In the genomic region with DNA sequence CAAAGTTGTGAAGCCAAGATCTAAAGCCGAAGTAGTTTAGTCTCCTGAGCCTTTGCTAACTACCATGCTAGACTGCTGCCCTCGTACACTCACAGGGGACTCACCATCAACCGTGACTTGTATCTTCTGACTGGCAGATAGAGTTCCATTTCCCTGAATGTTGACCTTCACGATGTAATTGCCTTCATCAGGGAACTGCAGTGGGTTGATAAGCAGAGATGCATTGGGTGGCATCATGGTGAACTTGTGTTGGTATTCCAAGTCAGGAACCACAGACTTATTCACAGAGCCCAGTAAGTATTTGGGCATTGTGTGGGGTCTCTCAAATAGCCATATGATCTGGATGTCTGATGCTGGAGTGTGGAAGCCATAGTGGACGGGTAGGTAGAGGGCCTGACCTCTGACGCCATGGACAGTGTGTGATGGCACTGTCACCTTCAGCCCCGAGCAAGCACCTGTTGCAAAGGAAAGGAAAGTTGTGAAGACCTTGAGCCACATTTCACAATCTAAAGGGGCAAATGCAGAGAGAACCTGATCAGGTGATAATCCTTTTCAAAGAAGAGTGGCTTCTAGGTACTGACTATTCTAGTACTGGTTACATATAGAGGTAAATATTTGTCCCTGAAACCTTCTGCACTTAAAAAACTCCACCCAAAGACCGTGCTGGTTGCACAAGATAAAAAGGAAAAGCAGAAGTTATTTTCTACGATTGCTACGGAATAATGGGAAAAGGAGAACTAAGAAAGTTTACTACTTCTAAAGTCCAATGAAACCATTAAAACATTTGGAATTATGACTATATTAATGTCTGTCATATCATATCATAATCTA, we compare ENCODE assay signal across 1 cellular context.
TF ChIP-seq lines count a peak whose summit lies in the region.

No MANE protein-coding gene starts in this region.

TF ChIP-seq in K562, 482 proteins besides CTCF, POLR2A, EP300 and RAD21 (continued from another document and continues in another):
- TF ChIP-seq, protein P1, sequence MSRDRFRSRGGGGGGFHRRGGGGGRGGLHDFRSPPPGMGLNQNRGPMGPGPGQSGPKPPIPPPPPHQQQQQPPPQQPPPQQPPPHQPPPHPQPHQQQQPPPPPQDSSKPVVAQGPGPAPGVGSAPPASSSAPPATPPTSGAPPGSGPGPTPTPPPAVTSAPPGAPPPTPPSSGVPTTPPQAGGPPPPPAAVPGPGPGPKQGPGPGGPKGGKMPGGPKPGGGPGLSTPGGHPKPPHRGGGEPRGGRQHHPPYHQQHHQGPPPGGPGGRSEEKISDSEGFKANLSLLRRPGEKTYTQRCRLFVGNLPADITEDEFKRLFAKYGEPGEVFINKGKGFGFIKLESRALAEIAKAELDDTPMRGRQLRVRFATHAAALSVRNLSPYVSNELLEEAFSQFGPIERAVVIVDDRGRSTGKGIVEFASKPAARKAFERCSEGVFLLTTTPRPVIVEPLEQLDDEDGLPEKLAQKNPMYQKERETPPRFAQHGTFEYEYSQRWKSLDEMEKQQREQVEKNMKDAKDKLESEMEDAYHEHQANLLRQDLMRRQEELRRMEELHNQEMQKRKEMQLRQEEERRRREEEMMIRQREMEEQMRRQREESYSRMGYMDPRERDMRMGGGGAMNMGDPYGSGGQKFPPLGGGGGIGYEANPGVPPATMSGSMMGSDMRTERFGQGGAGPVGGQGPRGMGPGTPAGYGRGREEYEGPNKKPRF (IDR thresholded peaks at IDR 0.05; ENCODE audit: low read depth, low read length) = no peak
- TF ChIP-seq HDAC1 (IDR thresholded peaks at IDR 0.05) (no peak), MEF2A (IDR thresholded peaks at IDR 0.05; ENCODE audit: control insufficient read depth, low read depth, low read length) (peak; percentile 52; the same call in 1 of the 2 replicates), ERF (CRISPR knock-in tag; IDR thresholded peaks at IDR 0.05) (no peak), ZNF717 (CRISPR knock-in tag; IDR thresholded peaks at IDR 0.05) (no peak), ZFP1 (CRISPR knock-in tag; IDR thresholded peaks at IDR 0.05) (no peak), TEAD4 (IDR thresholded peaks at IDR 0.05; ENCODE audit: low read length) (peak; percentile 85), TEAD4 (CRISPR knock-in tag; IDR thresholded peaks at IDR 0.05; ENCODE audit: borderline replicate concordance) (no peak), HDAC6 (IDR thresholded peaks at IDR 0.05; ENCODE audit: low read depth, low read length) (no peak), CHD2 (IDR thresholded peaks at IDR 0.05; ENCODE audit: low read depth, low read length) (no peak), KDM1A (IDR thresholded peaks at IDR 0.05) (no peak), ZNF778 (CRISPR knock-in tag; IDR thresholded peaks at IDR 0.05) (no peak), DMBX1 (CRISPR knock-in tag; IDR thresholded peaks at IDR 0.05; ENCODE audit: borderline replicate concordance) (no peak), SUPT5H (IDR thresholded peaks at IDR 0.05) (no peak), HNRNPL (IDR thresholded peaks at IDR 0.05; ENCODE audit: low read depth, low read length) (no peak), YY1 (IDR thresholded peaks at IDR 0.05; ENCODE audit: borderline replicate concordance in 1 of 3, control insufficient read depth in 1 of 3, extremely low read depth in 1 of 3, insufficient read depth in 3 of 3, insufficient read length in 1 of 3, insufficient replicate concordance in 2 of 3, low read depth in 1 of 3, low read length in 2 of 3) (no peak), CHCHD3 (CRISPR knock-in tag; IDR thresholded peaks at IDR 0.05) (no peak), ZBTB8A (IDR thresholded peaks at IDR 0.05; ENCODE audit: partially characterized antibody) (no peak), ZNF445 (CRISPR knock-in tag; IDR thresholded peaks at IDR 0.05; ENCODE audit: low read depth) (no peak), IFI16 (CRISPR knock-in tag; IDR thresholded peaks at IDR 0.05) (no peak), SMAD2 (IDR thresholded peaks at IDR 0.05; ENCODE audit: low read depth, low read length) (no peak), CC2D1A (IDR thresholded peaks at IDR 0.05) (no peak), SOX6 (IDR thresholded peaks at IDR 0.05) (peak; percentile 51; the same call in 1 of the 2 replicates), ZNF77 (CRISPR knock-in tag; IDR thresholded peaks at IDR 0.05) (no peak), CBFB (CRISPR knock-in tag; IDR thresholded peaks at IDR 0.05) (no peak), CBX2 (IDR thresholded peaks at IDR 0.05; ENCODE audit: insufficient read depth, low read length, poor library complexity, severe bottlenecking) (no peak), ZBTB17 (CRISPR knock-in tag; IDR thresholded peaks at IDR 0.05) (no peak), ARNT (IDR thresholded peaks at IDR 0.05) (no peak), LCOR (CRISPR knock-in tag; IDR thresholded peaks at IDR 0.05) (0 out of 2 replicates have a peak, but pooled peaks have one; percentile 65), KDM4B (IDR thresholded peaks at IDR 0.05; ENCODE audit: borderline replicate concordance in 2 of 2, low read depth in 1 of 2) (no peak), FOXM1 (IDR thresholded peaks at IDR 0.05; ENCODE audit: low read depth) (no peak), FOXM1 (CRISPR knock-in tag; IDR thresholded peaks at IDR 0.05; ENCODE audit: low read depth) (no peak), TBL1XR1 (IDR thresholded peaks at IDR 0.05; ENCODE audit: low read length in 2 of 2) (peak in 1 of 2 experiments; percentile 48; a peak in 1 of 4 replicates), NFATC3 (IDR thresholded peaks at IDR 0.05) (no peak), ZNF324 (CRISPR knock-in tag; IDR thresholded peaks at IDR 0.05) (no peak)
- TF ChIP-seq, protein P2, sequence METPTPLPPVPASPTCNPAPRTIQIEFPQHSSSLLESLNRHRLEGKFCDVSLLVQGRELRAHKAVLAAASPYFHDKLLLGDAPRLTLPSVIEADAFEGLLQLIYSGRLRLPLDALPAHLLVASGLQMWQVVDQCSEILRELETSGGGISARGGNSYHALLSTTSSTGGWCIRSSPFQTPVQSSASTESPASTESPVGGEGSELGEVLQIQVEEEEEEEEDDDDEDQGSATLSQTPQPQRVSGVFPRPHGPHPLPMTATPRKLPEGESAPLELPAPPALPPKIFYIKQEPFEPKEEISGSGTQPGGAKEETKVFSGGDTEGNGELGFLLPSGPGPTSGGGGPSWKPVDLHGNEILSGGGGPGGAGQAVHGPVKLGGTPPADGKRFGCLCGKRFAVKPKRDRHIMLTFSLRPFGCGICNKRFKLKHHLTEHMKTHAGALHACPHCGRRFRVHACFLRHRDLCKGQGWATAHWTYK (CRISPR knock-in tag; IDR thresholded peaks at IDR 0.05) = no peak
- TF ChIP-seq, protein P3, sequence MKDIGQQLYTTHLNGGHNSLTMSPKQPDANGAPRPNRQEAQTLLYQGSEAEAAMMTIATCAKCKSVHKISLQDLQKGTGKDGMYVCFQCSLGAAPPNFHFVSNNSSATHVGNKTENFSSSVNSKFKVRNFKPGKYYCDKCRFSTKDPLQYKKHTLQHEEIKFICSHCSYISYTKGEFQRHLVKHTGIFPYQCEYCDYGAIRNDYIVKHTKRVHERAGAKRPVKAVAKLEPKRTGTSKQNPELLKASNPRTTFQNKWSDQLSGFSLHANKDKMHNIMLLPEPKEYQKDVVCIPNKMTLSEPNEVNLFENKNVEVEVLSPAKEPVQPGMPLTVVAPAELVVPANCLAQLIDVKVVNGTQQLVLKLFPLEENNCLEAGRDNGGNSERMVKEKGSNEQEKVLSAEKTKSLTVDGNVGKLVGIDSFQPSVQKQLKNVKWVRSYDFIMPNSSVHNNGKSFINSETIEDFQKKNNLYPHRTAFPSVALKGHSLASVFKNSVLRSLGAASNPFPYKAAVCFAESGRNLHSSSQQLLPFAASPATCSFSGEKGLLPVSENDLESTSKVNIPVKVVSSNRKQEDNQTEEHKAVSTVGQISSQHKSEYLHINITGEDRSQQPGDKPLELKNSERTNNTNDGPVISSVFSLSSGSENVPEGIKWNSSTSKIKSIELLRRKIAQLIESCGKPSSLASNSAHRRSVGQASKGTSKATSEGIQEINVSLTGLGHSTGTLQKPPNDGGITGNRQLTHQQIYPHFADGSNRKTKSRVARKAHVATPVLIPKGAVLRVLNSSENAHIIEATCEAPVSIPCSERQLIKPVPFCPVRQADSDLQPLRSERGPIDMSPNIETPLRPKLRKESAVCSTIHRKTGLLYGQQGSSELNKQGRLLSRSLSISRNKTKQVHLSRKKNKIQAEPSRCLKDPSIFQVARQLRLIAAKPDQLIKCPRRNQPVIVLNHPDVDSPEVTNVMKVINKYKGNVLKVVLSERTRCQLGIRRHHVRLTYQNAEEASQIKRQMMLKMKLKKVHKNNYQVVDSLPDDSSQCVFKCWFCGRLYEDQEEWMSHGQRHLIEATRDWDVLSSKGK (CRISPR knock-in tag; IDR thresholded peaks at IDR 0.05) = no peak
- TF ChIP-seq, protein P4, sequence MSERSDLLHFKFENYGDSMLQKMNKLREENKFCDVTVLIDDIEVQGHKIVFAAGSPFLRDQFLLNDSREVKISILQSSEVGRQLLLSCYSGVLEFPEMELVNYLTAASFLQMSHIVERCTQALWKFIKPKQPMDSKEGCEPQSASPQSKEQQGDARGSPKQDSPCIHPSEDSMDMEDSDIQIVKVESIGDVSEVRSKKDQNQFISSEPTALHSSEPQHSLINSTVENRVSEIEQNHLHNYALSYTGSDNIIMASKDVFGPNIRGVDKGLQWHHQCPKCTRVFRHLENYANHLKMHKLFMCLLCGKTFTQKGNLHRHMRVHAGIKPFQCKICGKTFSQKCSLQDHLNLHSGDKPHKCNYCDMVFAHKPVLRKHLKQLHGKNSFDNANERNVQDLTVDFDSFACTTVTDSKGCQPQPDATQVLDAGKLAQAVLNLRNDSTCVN (CRISPR knock-in tag; IDR thresholded peaks at IDR 0.05) = no peak
- TF ChIP-seq, protein P5, sequence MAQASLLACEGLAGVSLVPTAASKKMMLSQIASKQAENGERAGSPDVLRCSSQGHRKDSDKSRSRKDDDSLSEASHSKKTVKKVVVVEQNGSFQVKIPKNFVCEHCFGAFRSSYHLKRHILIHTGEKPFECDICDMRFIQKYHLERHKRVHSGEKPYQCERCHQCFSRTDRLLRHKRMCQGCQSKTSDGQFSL (CRISPR knock-in tag; IDR thresholded peaks at IDR 0.05) = no peak
- TF ChIP-seq, protein P5 (tag; IDR thresholded peaks at IDR 0.05) = no peak
- TF ChIP-seq, protein P6, sequence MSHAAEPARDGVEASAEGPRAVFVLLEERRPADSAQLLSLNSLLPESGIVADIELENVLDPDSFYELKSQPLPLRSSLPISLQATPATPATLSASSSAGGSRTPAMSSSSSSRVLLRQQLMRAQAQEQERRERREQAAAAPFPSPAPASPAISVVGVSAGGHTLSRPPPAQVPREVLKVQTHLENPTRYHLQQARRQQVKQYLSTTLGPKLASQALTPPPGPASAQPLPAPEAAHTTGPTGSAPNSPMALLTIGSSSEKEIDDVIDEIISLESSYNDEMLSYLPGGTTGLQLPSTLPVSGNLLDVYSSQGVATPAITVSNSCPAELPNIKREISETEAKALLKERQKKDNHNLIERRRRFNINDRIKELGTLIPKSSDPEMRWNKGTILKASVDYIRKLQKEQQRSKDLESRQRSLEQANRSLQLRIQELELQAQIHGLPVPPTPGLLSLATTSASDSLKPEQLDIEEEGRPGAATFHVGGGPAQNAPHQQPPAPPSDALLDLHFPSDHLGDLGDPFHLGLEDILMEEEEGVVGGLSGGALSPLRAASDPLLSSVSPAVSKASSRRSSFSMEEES (CRISPR knock-in tag; IDR thresholded peaks at IDR 0.05) = no peak
- TF ChIP-seq, protein P7, sequence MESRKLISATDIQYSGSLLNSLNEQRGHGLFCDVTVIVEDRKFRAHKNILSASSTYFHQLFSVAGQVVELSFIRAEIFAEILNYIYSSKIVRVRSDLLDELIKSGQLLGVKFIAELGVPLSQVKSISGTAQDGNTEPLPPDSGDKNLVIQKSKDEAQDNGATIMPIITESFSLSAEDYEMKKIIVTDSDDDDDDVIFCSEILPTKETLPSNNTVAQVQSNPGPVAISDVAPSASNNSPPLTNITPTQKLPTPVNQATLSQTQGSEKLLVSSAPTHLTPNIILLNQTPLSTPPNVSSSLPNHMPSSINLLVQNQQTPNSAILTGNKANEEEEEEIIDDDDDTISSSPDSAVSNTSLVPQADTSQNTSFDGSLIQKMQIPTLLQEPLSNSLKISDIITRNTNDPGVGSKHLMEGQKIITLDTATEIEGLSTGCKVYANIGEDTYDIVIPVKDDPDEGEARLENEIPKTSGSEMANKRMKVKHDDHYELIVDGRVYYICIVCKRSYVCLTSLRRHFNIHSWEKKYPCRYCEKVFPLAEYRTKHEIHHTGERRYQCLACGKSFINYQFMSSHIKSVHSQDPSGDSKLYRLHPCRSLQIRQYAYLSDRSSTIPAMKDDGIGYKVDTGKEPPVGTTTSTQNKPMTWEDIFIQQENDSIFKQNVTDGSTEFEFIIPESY (CRISPR knock-in tag; IDR thresholded peaks at IDR 0.05) = no peak
- TF ChIP-seq, protein P8, sequence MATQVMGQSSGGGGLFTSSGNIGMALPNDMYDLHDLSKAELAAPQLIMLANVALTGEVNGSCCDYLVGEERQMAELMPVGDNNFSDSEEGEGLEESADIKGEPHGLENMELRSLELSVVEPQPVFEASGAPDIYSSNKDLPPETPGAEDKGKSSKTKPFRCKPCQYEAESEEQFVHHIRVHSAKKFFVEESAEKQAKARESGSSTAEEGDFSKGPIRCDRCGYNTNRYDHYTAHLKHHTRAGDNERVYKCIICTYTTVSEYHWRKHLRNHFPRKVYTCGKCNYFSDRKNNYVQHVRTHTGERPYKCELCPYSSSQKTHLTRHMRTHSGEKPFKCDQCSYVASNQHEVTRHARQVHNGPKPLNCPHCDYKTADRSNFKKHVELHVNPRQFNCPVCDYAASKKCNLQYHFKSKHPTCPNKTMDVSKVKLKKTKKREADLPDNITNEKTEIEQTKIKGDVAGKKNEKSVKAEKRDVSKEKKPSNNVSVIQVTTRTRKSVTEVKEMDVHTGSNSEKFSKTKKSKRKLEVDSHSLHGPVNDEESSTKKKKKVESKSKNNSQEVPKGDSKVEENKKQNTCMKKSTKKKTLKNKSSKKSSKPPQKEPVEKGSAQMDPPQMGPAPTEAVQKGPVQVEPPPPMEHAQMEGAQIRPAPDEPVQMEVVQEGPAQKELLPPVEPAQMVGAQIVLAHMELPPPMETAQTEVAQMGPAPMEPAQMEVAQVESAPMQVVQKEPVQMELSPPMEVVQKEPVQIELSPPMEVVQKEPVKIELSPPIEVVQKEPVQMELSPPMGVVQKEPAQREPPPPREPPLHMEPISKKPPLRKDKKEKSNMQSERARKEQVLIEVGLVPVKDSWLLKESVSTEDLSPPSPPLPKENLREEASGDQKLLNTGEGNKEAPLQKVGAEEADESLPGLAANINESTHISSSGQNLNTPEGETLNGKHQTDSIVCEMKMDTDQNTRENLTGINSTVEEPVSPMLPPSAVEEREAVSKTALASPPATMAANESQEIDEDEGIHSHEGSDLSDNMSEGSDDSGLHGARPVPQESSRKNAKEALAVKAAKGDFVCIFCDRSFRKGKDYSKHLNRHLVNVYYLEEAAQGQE (CRISPR knock-in tag; IDR thresholded peaks at IDR 0.05; ENCODE audit: low read depth) = no peak
- TF ChIP-seq, protein P9, sequence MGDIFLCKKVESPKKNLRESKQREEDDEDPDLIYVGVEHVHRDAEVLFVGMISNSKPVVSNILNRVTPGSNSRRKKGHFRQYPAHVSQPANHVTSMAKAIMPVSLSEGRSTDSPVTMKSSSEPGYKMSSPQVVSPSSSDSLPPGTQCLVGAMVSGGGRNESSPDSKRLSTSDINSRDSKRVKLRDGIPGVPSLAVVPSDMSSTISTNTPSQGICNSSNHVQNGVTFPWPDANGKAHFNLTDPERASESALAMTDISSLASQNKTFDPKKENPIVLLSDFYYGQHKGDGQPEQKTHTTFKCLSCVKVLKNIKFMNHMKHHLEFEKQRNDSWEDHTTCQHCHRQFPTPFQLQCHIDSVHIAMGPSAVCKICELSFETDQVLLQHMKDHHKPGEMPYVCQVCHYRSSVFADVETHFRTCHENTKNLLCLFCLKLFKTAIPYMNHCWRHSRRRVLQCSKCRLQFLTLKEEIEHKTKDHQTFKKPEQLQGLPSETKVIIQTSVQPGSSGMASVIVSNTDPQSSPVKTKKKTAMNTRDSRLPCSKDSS (IDR thresholded peaks at IDR 0.05; ENCODE audit: low read depth, partially characterized antibody) = no peak
